In the genomic region with DNA sequence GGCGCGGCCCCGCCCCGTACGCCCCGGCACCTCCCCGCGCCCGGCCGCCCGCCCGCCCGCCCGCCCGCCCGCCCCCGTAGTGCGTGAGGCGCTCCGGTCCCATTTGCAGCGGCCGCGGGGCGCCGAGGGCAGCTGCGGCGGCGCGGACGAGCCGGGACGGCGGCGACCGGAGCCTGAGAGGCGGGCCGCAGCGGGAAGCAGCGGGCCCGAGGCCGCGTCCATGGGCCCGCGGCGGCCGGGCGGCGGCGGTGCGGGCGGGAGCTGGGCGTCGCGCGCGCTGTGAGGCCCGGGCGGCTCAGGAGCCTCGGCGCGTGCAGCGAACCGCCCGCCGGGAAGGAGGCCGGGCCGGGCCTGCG, we compare ENCODE assay signal across 8 cellular contexts. TPM values are rescaled to one million over a fixed set of nuclear protein-coding genes. Genes with fewer than 3 reads are reported as not detected.
DNase-seq lines count a peak whose midpoint lies in the region; ATAC-seq and TF ChIP-seq lines count a peak whose summit lies in the region.

A gene with protein sequence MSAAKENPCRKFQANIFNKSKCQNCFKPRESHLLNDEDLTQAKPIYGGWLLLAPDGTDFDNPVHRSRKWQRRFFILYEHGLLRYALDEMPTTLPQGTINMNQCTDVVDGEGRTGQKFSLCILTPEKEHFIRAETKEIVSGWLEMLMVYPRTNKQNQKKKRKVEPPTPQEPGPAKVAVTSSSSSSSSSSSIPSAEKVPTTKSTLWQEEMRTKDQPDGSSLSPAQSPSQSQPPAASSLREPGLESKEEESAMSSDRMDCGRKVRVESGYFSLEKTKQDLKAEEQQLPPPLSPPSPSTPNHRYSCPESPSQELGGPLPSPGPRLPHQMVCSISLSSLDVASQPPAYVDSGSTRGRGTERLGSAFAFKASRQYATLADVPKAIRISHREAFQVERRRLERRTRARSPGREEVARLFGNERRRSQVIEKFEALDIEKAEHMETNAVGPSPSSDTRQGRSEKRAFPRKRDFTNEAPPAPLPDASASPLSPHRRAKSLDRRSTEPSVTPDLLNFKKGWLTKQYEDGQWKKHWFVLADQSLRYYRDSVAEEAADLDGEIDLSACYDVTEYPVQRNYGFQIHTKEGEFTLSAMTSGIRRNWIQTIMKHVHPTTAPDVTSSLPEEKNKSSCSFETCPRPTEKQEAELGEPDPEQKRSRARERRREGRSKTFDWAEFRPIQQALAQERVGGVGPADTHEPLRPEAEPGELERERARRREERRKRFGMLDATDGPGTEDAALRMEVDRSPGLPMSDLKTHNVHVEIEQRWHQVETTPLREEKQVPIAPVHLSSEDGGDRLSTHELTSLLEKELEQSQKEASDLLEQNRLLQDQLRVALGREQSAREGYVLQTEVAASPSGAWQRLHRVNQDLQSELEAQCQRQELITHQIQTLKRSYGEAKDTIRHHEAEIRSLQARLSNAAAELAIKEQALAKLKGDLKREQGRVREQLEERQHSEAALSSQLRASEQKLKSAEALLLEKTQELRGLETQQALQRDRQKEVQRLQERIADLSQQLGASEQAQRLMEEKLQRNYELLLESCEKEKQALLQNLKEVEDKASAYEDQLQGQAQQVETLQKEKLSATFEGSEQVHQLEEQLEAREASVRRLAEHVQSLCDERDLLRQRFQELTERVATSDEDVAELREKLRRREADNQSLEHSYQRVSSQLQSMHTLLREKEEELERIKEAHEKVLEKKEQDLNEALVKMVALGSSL (N-terminal part only) (plus strand): TSS at position 77 of the 356 bp plus-strand sequence. CDS start 392 bp downstream, outside the sequence.

- H3K27ac ChIP-seq in right lobe of liver, result peak within 1 kb of the TSS; percentile 13 to 82 (median 74)
- H3K27ac ChIP-seq in thymus (ENCODE audit: low read depth), result peak within 1 kb of the TSS; percentile 54

- peaks cover 32% of the 10 kb centered on the region for H3K4me1 Mint-ChIP-seq in MCF 10A (ENCODE audit: insufficient read depth, unreplicated experiment)

- H3K4me1 ChIP-seq in right lobe of liver (peaks cover 0 to 51% (median 15%) of the 10 kb centered on the region in 4 donors), thymus (ENCODE audit: control insufficient read depth, insufficient read depth, low read length) (peaks cover 29% of the 10 kb centered on the region)

- H3K9me3 ChIP-seq in right lobe of liver (no peaks in the 10 kb centered on the region), thymus (ENCODE audit: control insufficient read depth) (no peaks in the 10 kb centered on the region)

- no peaks in the 10 kb centered on the region for H3K27me3 ChIP-seq in BJ (ENCODE audit: control insufficient read depth, insufficient read depth, low read length)
- no peaks in the 10 kb centered on the region for H3K27me3 ChIP-seq in right lobe of liver
- H3K27me3 ChIP-seq in thymus (ENCODE audit: control insufficient read depth, insufficient read depth), result no peaks in the 10 kb centered on the region

- DNase-seq in BJ (ENCODE audit: low read depth) (no peak), MCF 10A (ENCODE audit: unreplicated experiment) (no peak), right lobe of liver (no peak), NCI-H2171 treated with DMSO at 0.1 percent for 48 hours (lab: John Stamatoyannopoulos, UW) (no peak), amniotic stem cell (lab: John Stamatoyannopoulos, UW) (no peak)
- DNase-seq in stimulated activated CD4-positive, alpha-beta T cell treated with anti-CD3 and anti-CD28 coated beads, Interleukin-12 subunit alpha, Interleukin-12 subunit beta, amount 100 ng/mL, for 4 hours, result no peak

- peak; percentile 0 for ATAC-seq in HG03342 (IDR thresholded peaks at IDR 0.05; ENCODE audit: unreplicated experiment)
- ATAC-seq in right lobe of liver, result no peak

- H3K9me3 Mint-ChIP-seq in MCF 10A (ENCODE audit: unreplicated experiment), result no peaks in the 10 kb centered on the region

- no peaks in the 10 kb centered on the region for H3K36me3 Mint-ChIP-seq in MCF 10A (ENCODE audit: insufficient read depth, unreplicated experiment)

- BruUV-seq in MCF 10A (replicated peaks; lab: Mats Ljungman, UMichigan), result no TSS peak

- no peaks in the 10 kb centered on the region for H3K27me3 Mint-ChIP-seq in MCF 10A (ENCODE audit: insufficient read depth, unreplicated experiment)

- TF ChIP-seq CTCF in BJ (IDR thresholded peaks at IDR 0.05; ENCODE audit: insufficient read depth, low read depth, low read length), result no peak
- no peak for TF ChIP-seq CTCF in MCF 10A (IDR thresholded peaks at IDR 0.05; ENCODE audit: unreplicated experiment)
- no peak for TF ChIP-seq CTCF in right lobe of liver (IDR thresholded peaks at IDR 0.05)

- H3K36me3 ChIP-seq in BJ (ENCODE audit: control insufficient read depth, insufficient read depth, low read length), result no peaks in the 10 kb centered on the region
- no peaks in the 10 kb centered on the region for H3K36me3 ChIP-seq in right lobe of liver
- no peaks in the 10 kb centered on the region for H3K36me3 ChIP-seq in thymus (ENCODE audit: control insufficient read depth, insufficient read depth)

- H3K4me3 Mint-ChIP-seq in MCF 10A (ENCODE audit: unreplicated experiment), result peak within 1 kb of the TSS; percentile 94

- POLR2A ChIA-PET in BJ (lab: Charles Lee), result no interaction called here
- POLR2A ChIA-PET in MCF 10A (lab: Yijun Ruan, JAX), result interaction anchor here (0.7 to 4.9 kb wide), 8 partner anchors 10 to 662 kb away, joined by 3 to 57 read pairs (median 6); no protein-coding TSS in a partner anchor

- TF ChIP-seq POLR2A in right lobe of liver (IDR thresholded peaks at IDR 0.05), result no peak

- under 1% methylated on average over 19 of the region's 68 CpGs for WGBS in right lobe of liver (ENCODE audit: insufficient coverage, low coverage, low lambda C conversion rate, missing lambda C conversion rate)
- WGBS in thymus, result 1% methylated on average over 67 of the region's 68 CpGs

- H3K4me3 ChIP-seq in BJ (ENCODE audit: low read depth, low read length), result peak within 1 kb of the TSS; percentile 79
- H3K4me3 ChIP-seq in right lobe of liver, result peak within 1 kb of the TSS; percentile 66 to 67 (median 66)
- peak within 1 kb of the TSS; percentile 72 for H3K4me3 ChIP-seq in thymus (ENCODE audit: low read length)

- intact Hi-C loops in MCF 10A (cut with micrococcal nuclease), result loop anchor here (2.0 to 5.0 kb wide), 2 partner anchors 28 to 110 kb away; no protein-coding TSS in a partner anchor
- intact Hi-C loops in right lobe of liver (cut with DNase I), result no loop called here

- CTCF ChIA-PET in BJ (lab: Yijun Ruan, JAX) (no interaction called here), MCF 10A (lab: Yijun Ruan, JAX) (no interaction called here)

- peak within 1 kb of the TSS; percentile 86 for H3K27ac Mint-ChIP-seq in MCF 10A (ENCODE audit: low read depth, unreplicated experiment)

RNA-seq across cellular contexts. Expression of the gene that starts here (rescaled TPM):
- polyA plus RNA-seq in BJ (2011; rRNA removed), result 149 and 154 TPM in 2 replicates
- 129 and 187 TPM in 2 replicates for polyA minus RNA-seq in BJ (2011; rRNA and poly(A)+ RNA removed)
- 214 and 230 TPM in 2 replicates for total RNA-seq in MCF 10A (2022)
- total RNA-seq in right lobe of liver, result 10 to 100 TPM; 39.0 to 97.6 (median 76.7) TPM
- polyA plus RNA-seq in thymus, result 137 TPM
